8 cellular contexts compared by ENCODE assay signal in genomic region chr6:127641905-127642304, GRCh38.
A peak's percentile ranks its signal among the peaks of the same experiment; 100 is the strongest.
DNase-seq lines count a peak whose midpoint lies in the region; ATAC-seq and TF ChIP-seq lines count a peak whose summit lies in the region.

No MANE protein-coding gene starts in this region.

- no peak for TF ChIP-seq POLR2A in gastrocnemius medialis (IDR thresholded peaks at IDR 0.05)

- no peak overlapping the region for H3K27ac ChIP-seq in KMS-11
- H3K27ac ChIP-seq in gastrocnemius medialis: no peak overlapping the region

- DNase-seq in SIG-M5 treated with dmso at 0.1 percent for 504 hours (lab: John Stamatoyannopoulos, UW; ENCODE audit: unreplicated experiment) (peak; percentile 31), SIG-M5 (lab: John Stamatoyannopoulos, UW) (no peak), foreskin fibroblast (peak; percentile 24 to 67), gastrocnemius medialis (no peak)
- DNase-seq in activated effector memory CD4-positive, alpha-beta T cell treated with Interleukin-2 at 50 U/mL for 16 hours: no peak

- H3K9me3 ChIP-seq in gastrocnemius medialis: no peaks in the 10 kb centered on the region

- in situ Hi-C loops in gastrocnemius medialis (cut with MboI; ENCODE audit: low sequenced_read_pairs in 4 of 4): no loop called here

- peak; percentile 31; the same call in 1 of the 2 replicates for TF ChIP-seq CTCF in KMS-11 (conservative IDR thresholded peaks at IDR 0.05; ENCODE audit: low read depth, low read length)
- TF ChIP-seq CTCF in foreskin fibroblast (IDR thresholded peaks at IDR 0.05; ENCODE audit: low read depth, low read length): peak; percentile 75
- peak in 3 of 5 experiments; percentile 27 to 56 (median 35) for TF ChIP-seq CTCF in gastrocnemius medialis (IDR thresholded peaks at IDR 0.05 in 4 of 5, conservative IDR thresholded peaks at IDR 0.05 in 1 of 5)

- no peak overlapping the region for H3K4me3 ChIP-seq in KMS-11 (IDR thresholded peaks at IDR 0.05; ENCODE audit: insufficient read depth, low read depth, low read length)
- H3K4me3 ChIP-seq in foreskin fibroblast (ENCODE audit: low read depth in 1 of 2, low read length in 2 of 2): no peak overlapping the region
- H3K4me3 ChIP-seq in gastrocnemius medialis: no peak overlapping the region

- no peaks in the 10 kb centered on the region for H3K36me3 ChIP-seq in KMS-11 (ENCODE audit: insufficient read depth)
- no peaks in the 10 kb centered on the region for H3K36me3 ChIP-seq in gastrocnemius medialis

- intact Hi-C loops in gastrocnemius medialis (cut with DNase I; ENCODE audit: low total_unique reads): loop anchor here (2.0 kb wide), 1 partner anchor 177 kb away; no protein-coding TSS in a partner anchor

- H3K4me1 ChIP-seq in KMS-11 (ENCODE audit: low read depth, poor library complexity, severe bottlenecking) (no peaks in the 10 kb centered on the region), gastrocnemius medialis (no peaks in the 10 kb centered on the region)

- no peak overlapping the region for H3K9ac ChIP-seq in KMS-11

- H3K27me3 ChIP-seq in KMS-11 (ENCODE audit: insufficient read depth, low read depth) (no peaks in the 10 kb centered on the region), gastrocnemius medialis (no peaks in the 10 kb centered on the region)

- no peak overlapping the region for H2AFZ ChIP-seq in KMS-11 (ENCODE audit: low read depth)

- no peaks in the 10 kb centered on the region for H3K79me2 ChIP-seq in KMS-11 (ENCODE audit: insufficient read depth, low read depth)

- no peaks in the 10 kb centered on the region for H4K20me1 ChIP-seq in KMS-11 (ENCODE audit: insufficient read depth)

- no peak overlapping the region for H3K4me2 ChIP-seq in KMS-11

- ATAC-seq in GM21529 (IDR thresholded peaks at IDR 0.05; ENCODE audit: unreplicated experiment) (peak; percentile 93), SK-N-SH treated with all-trans-retinoic acid at 6 μM for 48 hours (peak; percentile 94), gastrocnemius medialis (no peak)

TF ChIP-seq in SK-N-SH treated with all-trans-retinoic acid at 6 μM for 48 hours, 23 proteins besides CTCF, POLR2A, EP300 and RAD21:
- no peak for TF ChIP-seq RARB (CRISPR knock-in tag; IDR thresholded peaks at IDR 0.05)
- TF ChIP-seq CSDC2 (CRISPR knock-in tag; IDR thresholded peaks at IDR 0.05): no peak
- no peak for TF ChIP-seq POU6F1 (CRISPR knock-in tag; IDR thresholded peaks at IDR 0.05; ENCODE audit: borderline replicate concordance, low read depth)
- no peak for TF ChIP-seq ARNTL (CRISPR knock-in tag; IDR thresholded peaks at IDR 0.05; ENCODE audit: borderline replicate concordance, low read depth)
- TF ChIP-seq PPARA (CRISPR knock-in tag; IDR thresholded peaks at IDR 0.05; ENCODE audit: borderline replicate concordance): no peak
- no peak for TF ChIP-seq ZNF8 (CRISPR knock-in tag; IDR thresholded peaks at IDR 0.05)
- no peak for TF ChIP-seq BACH2 (CRISPR knock-in tag; IDR thresholded peaks at IDR 0.05; ENCODE audit: borderline replicate concordance)
- TF ChIP-seq TOX (CRISPR knock-in tag; IDR thresholded peaks at IDR 0.05; ENCODE audit: borderline replicate concordance): no peak
- no peak for TF ChIP-seq ZC3H10 (CRISPR knock-in tag; IDR thresholded peaks at IDR 0.05)
- no peak for TF ChIP-seq OSR1 (CRISPR knock-in tag; IDR thresholded peaks at IDR 0.05)
- no peak for TF ChIP-seq PATZ1 (CRISPR knock-in tag; IDR thresholded peaks at IDR 0.05; ENCODE audit: borderline replicate concordance)
- no peak for TF ChIP-seq ZNF565 (CRISPR knock-in tag; conservative IDR thresholded peaks at IDR 0.05; ENCODE audit: low read depth)
- no peak for TF ChIP-seq SNAI2 (CRISPR knock-in tag; IDR thresholded peaks at IDR 0.05)
- no peak for TF ChIP-seq CREB5 (CRISPR knock-in tag; IDR thresholded peaks at IDR 0.05; ENCODE audit: low read depth)
- no peak for TF ChIP-seq ESRRG (CRISPR knock-in tag; IDR thresholded peaks at IDR 0.05)
- no peak for TF ChIP-seq TCF4 (CRISPR knock-in tag; IDR thresholded peaks at IDR 0.05; ENCODE audit: borderline replicate concordance)
- TF ChIP-seq TSHZ2 (CRISPR knock-in tag; IDR thresholded peaks at IDR 0.05): no peak
- TF ChIP-seq ISL1 (CRISPR knock-in tag; IDR thresholded peaks at IDR 0.05): no peak
- TF ChIP-seq CSRNP3 (CRISPR knock-in tag; IDR thresholded peaks at IDR 0.05): no peak
- TF ChIP-seq ZFP30 (CRISPR knock-in tag; IDR thresholded peaks at IDR 0.05): no peak
TF ChIP-seq in SK-N-SH treated with all-trans-retinoic acid at 6 μM for 48 hours: peak in this region for 0.

Comparison
In these comparisons a context has a peak if more than half of its experiments do, and no peak if none do; other contexts are left out.
1. DNase-seq: peak in SIG-M5 treated with dmso at 0.1 percent for 504 hours (single experiment) and foreskin fibroblast (2 of 2); none in SIG-M5 (single experiment), gastrocnemius medialis (0 of 2) and activated effector memory CD4-positive, alpha-beta T cell treated with Interleukin-2 at 50 U/mL for 16 hours (single experiment).
2. ATAC-seq: peak in GM21529 (single experiment) and SK-N-SH treated with all-trans-retinoic acid at 6 μM for 48 hours (single experiment); none in gastrocnemius medialis (0 of 2).
3. Peak in every context shown above with its lines, with median percentiles within 50 percentile points of each other: CTCF ChIP-seq.